ENCODE assay signal across 18 cellular contexts in genomic region chr7:35463176-35463575, GRCh38.
"Had no signal": no experiment of that assay in that cellular context is flagged by ENCODE, and none has a peak within 500 bp of the region (broad histone marks: within the 10 kb centered on the region; RNA-seq: fewer than 3 reads in every experiment).

No MANE protein-coding gene starts in this region.

- H3K36me3 Mint-ChIP-seq: activated CD8-positive, alpha-beta memory T cell treated with anti-CD3 and anti-CD28 coated beads, Interleukin-2, amount 10 ng/mL, durations not matched to agents 7 days and 5 days; activated naive CD8-positive, alpha-beta T cell treated with anti-CD3 and anti-CD28 coated beads for 36 hours had no signal

- H3K4me1 ChIP-seq: esophagus squamous epithelium, spleen had no signal

- H3K4me3 Mint-ChIP-seq: activated B cell treated with CpG ODN at 0.5 μM for 24 hours; activated CD4-positive, alpha-beta memory T cell treated with anti-CD3 and anti-CD28 coated beads, Interleukin-2, amount 10 ng/mL, durations not matched to agents 7 days and 5 days; activated CD8-positive, alpha-beta memory T cell treated with anti-CD3 and anti-CD28 coated beads, Interleukin-2, amount 10 ng/mL, durations not matched to agents 7 days and 5 days; activated naive CD8-positive, alpha-beta T cell treated with anti-CD3 and anti-CD28 coated beads for 36 hours; memory B cell; naive B cell; neural crest cell had no signal

- H3K36me3 ChIP-seq: esophagus squamous epithelium, heart right ventricle, spleen had no signal

- H3K4me3 ChIP-seq: esophagus squamous epithelium, heart right ventricle, spleen had no signal

- H3K27me3 ChIP-seq: heart right ventricle had no signal

- DNase-seq: activated B cell treated with CpG ODN at 0.5 μM for 24 hours; activated CD4-positive, alpha-beta memory T cell treated with anti-CD3 and anti-CD28 coated beads, Interleukin-2, amount 10 ng/mL, durations not matched to agents 7 days and 5 days; activated CD4-positive, alpha-beta T cell treated with anti-CD3 and anti-CD28 coated beads for 4 hours; activated CD8-positive, alpha-beta memory T cell treated with anti-CD3 and anti-CD28 coated beads, Interleukin-2, amount 10 ng/mL, durations not matched to agents 7 days and 5 days; activated naive CD4-positive, alpha-beta T cell; activated naive CD8-positive, alpha-beta T cell treated with anti-CD3 and anti-CD28 coated beads for 36 hours; amniotic stem cell; dermis blood vessel endothelial cell; effector memory CD4-positive, alpha-beta T cell; esophagus squamous epithelium; heart right ventricle; kidney glomerular epithelial cell; naive B cell; retina; spleen; stimulated activated naive CD4-positive, alpha-beta T cell had no signal

- H3K27ac Mint-ChIP-seq: activated B cell treated with CpG ODN at 0.5 μM for 24 hours; activated CD4-positive, alpha-beta memory T cell treated with anti-CD3 and anti-CD28 coated beads, Interleukin-2, amount 10 ng/mL, durations not matched to agents 7 days and 5 days; activated CD8-positive, alpha-beta memory T cell treated with anti-CD3 and anti-CD28 coated beads, Interleukin-2, amount 10 ng/mL, durations not matched to agents 7 days and 5 days; activated naive CD8-positive, alpha-beta T cell treated with anti-CD3 and anti-CD28 coated beads for 36 hours; memory B cell; naive B cell had no signal

- H3K4me1 Mint-ChIP-seq: activated CD4-positive, alpha-beta memory T cell treated with anti-CD3 and anti-CD28 coated beads, Interleukin-2, amount 10 ng/mL, durations not matched to agents 7 days and 5 days; activated CD8-positive, alpha-beta memory T cell treated with anti-CD3 and anti-CD28 coated beads, Interleukin-2, amount 10 ng/mL, durations not matched to agents 7 days and 5 days; activated naive CD8-positive, alpha-beta T cell treated with anti-CD3 and anti-CD28 coated beads for 36 hours; memory B cell; naive B cell; neural crest cell had no signal

- H3K27ac ChIP-seq: esophagus squamous epithelium, heart right ventricle, spleen had no signal
